ENCODE assay signal across 20 cellular contexts in genomic region chr2:10519067-10519740, GRCh38.
DNase-seq lines count a peak whose midpoint lies in the region; ATAC-seq and TF ChIP-seq lines count a peak whose summit lies in the region.
"Had no signal": no experiment of that assay in that cellular context is flagged by ENCODE, and none has a peak within 500 bp of the region (broad histone marks: within the 10 kb centered on the region; RNA-seq: fewer than 3 reads in every experiment).

No MANE protein-coding gene starts in this region.

- no peak for TF ChIP-seq CTCF in endodermal cell (conservative IDR thresholded peaks at IDR 0.05)

- H3K27me3 ChIP-seq in H7 (ENCODE audit: control insufficient read depth, insufficient read depth, low read length) (no peaks in the 10 kb centered on the region), endodermal cell (ENCODE audit: control insufficient read depth, insufficient read depth, low read length, poor library complexity, severe bottlenecking) (no peaks in the 10 kb centered on the region)
- H3K27me3 ChIP-seq: MG63 had no signal

- no peak for ATAC-seq in activated T-cell treated with anti-CD3 and anti-CD28 coated beads, Interleukin-2, amount 50 U/mL, for 72 hours (replicated peaks in 1 of 2)
- no peak for ATAC-seq in sciatic nerve
- ATAC-seq: HepG2 had no signal

- peaks cover 8% of the 10 kb centered on the region for H3K36me3 Mint-ChIP-seq in activated T-cell treated with anti-CD3 and anti-CD28 coated beads, Interleukin-2, amount 50 U/mL, for 24 hours (ENCODE audit: low read depth)
- peaks cover 7 to 18% of the 10 kb centered on the region in 2 donors for H3K36me3 Mint-ChIP-seq in activated T-cell treated with anti-CD3 and anti-CD28 coated beads, Interleukin-2, amount 50 U/mL, for 72 hours (ENCODE audit: insufficient read depth in 2 of 2)
- peaks cover 1% of the 10 kb centered on the region for H3K36me3 Mint-ChIP-seq in endodermal cell (ENCODE audit: low read depth)

- peaks cover 25% of the 10 kb centered on the region for H3K9me3 Mint-ChIP-seq in activated T-cell treated with anti-CD3 and anti-CD28 coated beads, Interleukin-2, amount 50 U/mL, for 24 hours
- H3K9me3 Mint-ChIP-seq in activated T-cell treated with anti-CD3 and anti-CD28 coated beads, Interleukin-2, amount 50 U/mL, for 72 hours = peaks cover 6 to 9% of the 10 kb centered on the region in 2 donors
- peaks cover 28% of the 10 kb centered on the region for H3K9me3 Mint-ChIP-seq in endodermal cell

- intact Hi-C loops in sciatic nerve (cut with DNase I) = loop anchor here (2.0 kb wide), 1 partner anchor 52 kb away; no protein-coding TSS in a partner anchor

- H3K4me3 Mint-ChIP-seq in activated T-cell treated with anti-CD3 and anti-CD28 coated beads, Interleukin-2, amount 50 U/mL, for 24 hours = no peak overlapping the region
- no peak overlapping the region for H3K4me3 Mint-ChIP-seq in activated T-cell treated with anti-CD3 and anti-CD28 coated beads, Interleukin-2, amount 50 U/mL, for 72 hours
- H3K4me3 Mint-ChIP-seq in endodermal cell = no peak overlapping the region

- peak; percentile 16 for DNase-seq in activated T-cell treated with anti-CD3 and anti-CD28 coated beads, Interleukin-2, amount 50 U/mL, for 24 hours
- DNase-seq in activated T-cell treated with anti-CD3 and anti-CD28 coated beads, Interleukin-2, amount 50 U/mL, for 72 hours = no peak
- DNase-seq in H7 = peak; percentile 31
- DNase-seq in endodermal cell = peak; percentile 35
- DNase-seq in sciatic nerve (ENCODE audit: low spot score) = peak; percentile 37
- DNase-seq in retina = no peak
- no peak for DNase-seq in stimulated activated naive CD4-positive, alpha-beta T cell treated with Interleukin-2 at 50 U/mL for 16 hours (lab: John Stamatoyannopoulos, UW)
- DNase-seq in NCI-H69 (lab: John Stamatoyannopoulos, UW) = no peak
- DNase-seq: Calu3, DMS153, KBM-7, MG63, NCI-H1105 treated with DMSO at 0.1 percent for 48 hours, NCI-H146, NCI-H1930, NCI-H2227 treated with DMSO at 0.1 percent for 48 hours, NCI-H526 treated with DMSO at 0.1 percent for 48 hours, Right ventricle myocardium superior, RPMI8226 had no signal

- no peaks in the 10 kb centered on the region for H3K27me3 Mint-ChIP-seq in activated T-cell treated with anti-CD3 and anti-CD28 coated beads, Interleukin-2, amount 50 U/mL, for 24 hours
- no peaks in the 10 kb centered on the region for H3K27me3 Mint-ChIP-seq in activated T-cell treated with anti-CD3 and anti-CD28 coated beads, Interleukin-2, amount 50 U/mL, for 72 hours (ENCODE audit: low read depth)
- H3K27me3 Mint-ChIP-seq in endodermal cell (ENCODE audit: insufficient read depth) = peaks cover 4% of the 10 kb centered on the region

- no peaks in the 10 kb centered on the region for H3K4me1 ChIP-seq in endodermal cell (ENCODE audit: control insufficient read depth, insufficient read depth, low read length)

- H3K9ac ChIP-seq in endodermal cell (ENCODE audit: extremely low read depth, low read length, poor library complexity, severe bottlenecking) = no peak overlapping the region

- no peak overlapping the region for H3K27ac Mint-ChIP-seq in activated T-cell treated with anti-CD3 and anti-CD28 coated beads, Interleukin-2, amount 50 U/mL, for 24 hours
- no peak overlapping the region for H3K27ac Mint-ChIP-seq in activated T-cell treated with anti-CD3 and anti-CD28 coated beads, Interleukin-2, amount 50 U/mL, for 72 hours
- no peak overlapping the region for H3K27ac Mint-ChIP-seq in endodermal cell

- no peak overlapping the region for H3K4me3 ChIP-seq in H7 (ENCODE audit: insufficient read depth, low read depth, low read length)
- H3K4me3 ChIP-seq in endodermal cell (ENCODE audit: low read length) = no peak overlapping the region
- H3K4me3 ChIP-seq: MG63 had no signal

- no peaks in the 10 kb centered on the region for H3K4me1 Mint-ChIP-seq in activated T-cell treated with anti-CD3 and anti-CD28 coated beads, Interleukin-2, amount 50 U/mL, for 24 hours (ENCODE audit: low read depth)
- no peaks in the 10 kb centered on the region for H3K4me1 Mint-ChIP-seq in activated T-cell treated with anti-CD3 and anti-CD28 coated beads, Interleukin-2, amount 50 U/mL, for 72 hours (ENCODE audit: low read depth)
- H3K4me1 Mint-ChIP-seq in endodermal cell = peaks cover 1% of the 10 kb centered on the region

- peaks cover 26% of the 10 kb centered on the region for H3K9me3 ChIP-seq in endodermal cell (ENCODE audit: control insufficient read depth, low read length)

- 92 to 95% methylated on average over 19 to 21 of the region's 21 CpGs for WGBS in endodermal cell (ENCODE audit: insufficient coverage in 1 of 2, insufficient read length in 1 of 2), 2 experiments

- H3K36me3 ChIP-seq in H7 (replicated peaks; ENCODE audit: control insufficient read depth, insufficient read depth, low read length) = no peaks in the 10 kb centered on the region
- H3K36me3 ChIP-seq in endodermal cell (ENCODE audit: control insufficient read depth, insufficient read depth, low read length) = no peaks in the 10 kb centered on the region
- H3K36me3 ChIP-seq: MG63 had no signal

- no peak overlapping the region for H3K27ac ChIP-seq in endodermal cell (ENCODE audit: low read depth, low read length)

Comparison
In these comparisons a context has a peak if more than half of its experiments do, and no peak if none do; other contexts are left out.
1. DNase-seq: peak in activated T-cell treated with anti-CD3 and anti-CD28 coated beads, Interleukin-2, amount 50 U/mL, for 24 hours (single experiment), H7 (single experiment), endodermal cell (single experiment) and sciatic nerve (single experiment); none in activated T-cell treated with anti-CD3 and anti-CD28 coated beads, Interleukin-2, amount 50 U/mL, for 72 hours (0 of 2), retina (single experiment), stimulated activated naive CD4-positive, alpha-beta T cell treated with Interleukin-2 at 50 U/mL for 16 hours (single experiment) and NCI-H69 (single experiment).